ENCODE assay signal across 8 cellular contexts in the genomic region with DNA sequence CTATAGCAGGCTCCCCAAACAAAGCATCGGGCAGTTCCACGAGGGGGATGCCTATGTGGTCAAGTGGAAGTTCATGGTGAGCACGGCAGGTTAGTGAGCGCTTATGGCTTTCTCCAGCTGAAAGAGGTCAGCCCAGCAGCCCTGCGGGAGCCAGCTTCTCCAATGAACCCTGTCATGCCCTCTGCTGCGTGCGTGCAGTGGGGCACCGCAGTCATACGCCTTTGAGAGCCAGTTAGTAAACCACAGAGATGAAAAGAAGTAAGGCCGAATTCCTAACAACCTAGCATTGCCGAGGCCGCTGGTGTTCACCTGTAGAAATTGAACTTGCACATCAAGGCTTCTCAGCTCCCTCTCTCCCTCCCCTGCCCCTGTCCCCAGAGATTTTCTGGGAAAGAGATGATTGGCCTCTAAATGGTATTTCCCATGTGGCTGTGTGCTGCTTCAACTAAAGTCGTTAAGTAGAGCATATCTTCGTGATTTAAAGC.
DNase-seq lines count a peak whose midpoint lies in the region; ATAC-seq and TF ChIP-seq lines count a peak whose summit lies in the region.
"Not testable (repeated sequence)": the region's sequence is repeated elsewhere in the genome, so short reads cannot be mapped to it uniquely, and the experiment has no call there.

No MANE protein-coding gene starts in this region.

- not testable (repeated sequence) for H3K36me3 Mint-ChIP-seq in T-helper 1 cell treated with Interleukin-12 subunit alpha and Interleukin-12 subunit beta and Interleukin-4 antibody, amounts not matched to agents 30 μg/mL and 1 μg/mL, for 36 hours (ENCODE audit: low read depth)

- H3K4me1 ChIP-seq in BLaER1, result peaks cover 95% of the 10 kb centered on the region
- not testable (repeated sequence) for H3K4me1 ChIP-seq in rectal smooth muscle tissue (ENCODE audit: control insufficient read depth, insufficient read depth, low read length)

- TF ChIP-seq POLR2A in GM19099 (IDR thresholded peaks at IDR 0.05; ENCODE audit: extremely low read depth, insufficient read length, low read depth), result peak; percentile 19

- peak overlapping the region; percentile 95 for H3K27ac ChIP-seq in BLaER1
- H3K27ac ChIP-seq in KOPT-K1 (ENCODE audit: low read depth, low read length, poor library complexity, severe bottlenecking), result peak overlapping the region; percentile 99
- not testable (repeated sequence) for H3K27ac ChIP-seq in rectal smooth muscle tissue (ENCODE audit: low read depth, low read length)

- peak overlapping the region; percentile 58 for H3K4me3 ChIP-seq in BLaER1
- peak overlapping the region; percentile 1 for H3K4me3 ChIP-seq in rectal smooth muscle tissue (ENCODE audit: low read length)

- not testable (repeated sequence) for H4K20me1 ChIP-seq in BLaER1

- peak overlapping the region; percentile 80 for H3K4me3 Mint-ChIP-seq in T-helper 1 cell treated with Interleukin-12 subunit alpha and Interleukin-12 subunit beta and Interleukin-4 antibody, amounts not matched to agents 30 μg/mL and 1 μg/mL, for 36 hours

- not testable (repeated sequence) for H3K36me3 ChIP-seq in BLaER1; KOPT-K1 (ENCODE audit: insufficient read depth, low read length); rectal smooth muscle tissue (ENCODE audit: control insufficient read depth, insufficient read depth, low read length)

- H3K27me3 ChIP-seq in BLaER1; rectal smooth muscle tissue (ENCODE audit: control insufficient read depth, insufficient read depth, low read length): not testable (repeated sequence)

- H3K4me2 ChIP-seq in BLaER1, result peak overlapping the region; percentile 92

- not testable (repeated sequence) for H3K9me3 ChIP-seq in BLaER1; KOPT-K1 (ENCODE audit: insufficient read depth, low read length, poor library complexity, severe bottlenecking)

- peak; percentile 55 for DNase-seq in activated T-cell treated with anti-CD3 and anti-CD28 coated beads, Interleukin-2, amount 50 U/mL, for 1 hour
- DNase-seq in central memory CD4-positive, alpha-beta T cell, result peak; percentile 47

- not testable (repeated sequence) for H3K27me3 Mint-ChIP-seq in T-helper 1 cell treated with Interleukin-12 subunit alpha and Interleukin-12 subunit beta and Interleukin-4 antibody, amounts not matched to agents 30 μg/mL and 1 μg/mL, for 36 hours (ENCODE audit: low read depth)

- peak; percentile 4 for ATAC-seq in HG02678 (IDR thresholded peaks at IDR 0.05; ENCODE audit: unreplicated experiment)

- H3K9ac ChIP-seq in BLaER1, result peak overlapping the region; percentile 80
- H3K9ac ChIP-seq in rectal smooth muscle tissue (ENCODE audit: low read length), result not testable (repeated sequence)

- peaks cover 58% of the 10 kb centered on the region for H3K4me1 Mint-ChIP-seq in T-helper 1 cell treated with Interleukin-12 subunit alpha and Interleukin-12 subunit beta and Interleukin-4 antibody, amounts not matched to agents 30 μg/mL and 1 μg/mL, for 36 hours (ENCODE audit: low read depth)

- H3K9me3 Mint-ChIP-seq in T-helper 1 cell treated with Interleukin-12 subunit alpha and Interleukin-12 subunit beta and Interleukin-4 antibody, amounts not matched to agents 30 μg/mL and 1 μg/mL, for 36 hours, result not testable (repeated sequence)

- peak overlapping the region; percentile 98 for H3K27ac Mint-ChIP-seq in T-helper 1 cell treated with Interleukin-12 subunit alpha and Interleukin-12 subunit beta and Interleukin-4 antibody, amounts not matched to agents 30 μg/mL and 1 μg/mL, for 36 hours
